Comparison of ENCODE assay signal across 8 cellular contexts in the genomic region with DNA sequence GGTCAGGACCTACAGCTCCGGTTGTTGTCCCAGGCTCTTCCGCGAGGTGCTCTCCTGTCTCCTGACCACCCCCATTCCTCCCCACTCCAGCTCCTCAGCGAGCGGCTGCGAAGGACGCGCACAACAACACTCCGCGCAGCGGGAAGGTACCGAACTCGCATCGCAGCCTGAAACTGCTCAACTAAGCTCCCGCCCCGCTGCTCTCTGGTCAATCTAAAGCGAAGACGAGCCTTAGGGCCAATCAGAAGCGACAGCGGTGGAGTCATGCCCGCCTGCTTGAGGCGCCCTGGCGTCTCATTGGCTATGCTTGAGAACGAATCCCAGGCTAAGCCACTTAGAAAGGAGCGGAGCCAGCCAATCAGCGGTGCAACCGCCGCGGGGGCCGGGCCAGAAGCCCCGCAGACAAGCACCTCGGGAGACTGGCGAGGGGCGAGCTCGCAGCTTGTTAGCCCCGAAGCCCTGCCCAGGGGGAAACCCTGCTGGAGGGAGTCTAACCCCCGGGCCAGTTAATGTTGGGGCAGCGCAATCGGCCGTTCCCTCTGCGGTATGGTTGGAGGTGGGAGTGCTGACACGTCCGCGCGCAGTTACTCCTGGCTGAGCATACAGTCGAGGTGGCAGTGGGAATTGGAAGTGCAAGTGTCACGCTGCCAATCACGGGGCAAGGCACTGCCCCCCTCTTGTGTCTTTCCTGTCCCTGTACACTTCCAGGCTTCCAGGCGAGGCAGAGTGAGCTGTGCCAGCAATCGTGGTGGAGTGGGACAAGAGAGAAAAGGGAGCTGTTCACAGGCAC. TPM values are rescaled to one million over a fixed set of nuclear protein-coding genes. Genes with fewer than 3 reads are reported as not detected.
DNase-seq lines count a peak whose midpoint lies in the region; TF ChIP-seq lines count a peak whose summit lies in the region.

No MANE protein-coding gene starts in this region.

- H4K20me1 ChIP-seq in DOHH2 (ENCODE audit: control insufficient read depth, insufficient read depth, low read depth, low read length) (no peaks in the 10 kb centered on the region), GM23248 (ENCODE audit: insufficient read depth) (no peaks in the 10 kb centered on the region)

- H3K9me3 ChIP-seq in DOHH2 (ENCODE audit: control insufficient read depth, insufficient read depth, low read length), result no peaks in the 10 kb centered on the region
- H3K9me3 ChIP-seq in GM23248 (ENCODE audit: low read depth), result no peaks in the 10 kb centered on the region

- no peaks in the 10 kb centered on the region for H3K27me3 Mint-ChIP-seq in activated T-helper 2 cell treated with anti-CD3 and anti-CD28 coated beads, Interferon-gamma antibody, Interleukin-2, Interleukin-4, amounts not matched to agents 10 μg/mL and 5 μg/mL and 100 μg/mL, durations not matched to agents 14 hours and 24 hours and 36 hours (ENCODE audit: low read depth)
- H3K27me3 Mint-ChIP-seq in nephron progenitor cell (ENCODE audit: low read depth, poor library complexity), result peaks cover 38% of the 10 kb centered on the region
- H3K27me3 Mint-ChIP-seq in stimulated activated naive CD8-positive, alpha-beta T cell treated with anti-CD3 and anti-CD28 coated beads, Interleukin-15, Interleukin-2, amounts not matched to agents 100 ng/mL and 50 ng/mL, for 24 hours, result no peaks in the 10 kb centered on the region

- H3K27ac ChIP-seq in DOHH2 (ENCODE audit: low read depth, low read length) (no peak overlapping the region), GM23248 (no peak overlapping the region)

- H3K4me2 ChIP-seq in DOHH2 (ENCODE audit: low read length) (peak overlapping the region; percentile 96), GM23248 (ENCODE audit: unreplicated experiment) (peak overlapping the region; percentile 86)

- H3K9me2 ChIP-seq in DOHH2 (replicated peaks; ENCODE audit: control insufficient read depth, low read length) (no peaks in the 10 kb centered on the region), GM23248 (ENCODE audit: insufficient read depth) (no peaks in the 10 kb centered on the region)

- intact Hi-C loops in activated T-helper 2 cell treated with anti-CD3 and anti-CD28 coated beads, Interferon-gamma antibody, Interleukin-2, Interleukin-4, amounts not matched to agents 10 μg/mL and 5 μg/mL and 100 μg/mL, durations not matched to agents 14 hours and 24 hours and 36 hours (cut with micrococcal nuclease), result loop anchor here (1.0 to 2.0 kb wide), 3 partner anchors 9 to 42 kb away; no protein-coding TSS in a partner anchor

- H3K36me3 Mint-ChIP-seq in activated T-helper 2 cell treated with anti-CD3 and anti-CD28 coated beads, Interferon-gamma antibody, Interleukin-2, Interleukin-4, amounts not matched to agents 10 μg/mL and 5 μg/mL and 100 μg/mL, durations not matched to agents 14 hours and 24 hours and 36 hours (ENCODE audit: low read depth), result no peaks in the 10 kb centered on the region
- no peaks in the 10 kb centered on the region for H3K36me3 Mint-ChIP-seq in nephron progenitor cell (ENCODE audit: low read depth)
- no peaks in the 10 kb centered on the region for H3K36me3 Mint-ChIP-seq in stimulated activated naive CD8-positive, alpha-beta T cell treated with anti-CD3 and anti-CD28 coated beads, Interleukin-15, Interleukin-2, amounts not matched to agents 100 ng/mL and 50 ng/mL, for 24 hours (ENCODE audit: low read depth)

- H3K27ac Mint-ChIP-seq in activated T-helper 2 cell treated with anti-CD3 and anti-CD28 coated beads, Interferon-gamma antibody, Interleukin-2, Interleukin-4, amounts not matched to agents 10 μg/mL and 5 μg/mL and 100 μg/mL, durations not matched to agents 14 hours and 24 hours and 36 hours, result peak overlapping the region; percentile 91
- H3K27ac Mint-ChIP-seq in nephron progenitor cell, result peak overlapping the region; percentile 88
- peak overlapping the region; percentile 94 for H3K27ac Mint-ChIP-seq in stimulated activated naive CD8-positive, alpha-beta T cell treated with anti-CD3 and anti-CD28 coated beads, Interleukin-15, Interleukin-2, amounts not matched to agents 100 ng/mL and 50 ng/mL, for 24 hours

- no peak for TF ChIP-seq CTCF in DOHH2 (IDR thresholded peaks at IDR 0.05; ENCODE audit: low read depth, low read length, poor library complexity, severe bottlenecking)
- TF ChIP-seq CTCF in nephron progenitor cell (IDR thresholded peaks at IDR 0.05), result no peak

- H3K79me2 ChIP-seq in DOHH2 (ENCODE audit: control insufficient read depth, low read length) (no peaks in the 10 kb centered on the region), GM23248 (ENCODE audit: insufficient read depth) (no peaks in the 10 kb centered on the region)

- DNase-seq in GM23248 (peak; percentile 99), Kasumi-1 (lab: John Stamatoyannopoulos, UW) (peak; percentile 99), RPMI8226 (peak; percentile 94), fibroblast of the conjunctiva (ENCODE audit: low read depth) (peak; percentile 93), nephron progenitor cell (peak; percentile 90)
- DNase-seq in activated T-helper 2 cell treated with anti-CD3 and anti-CD28 coated beads, Interferon-gamma antibody, Interleukin-2, Interleukin-4, amounts not matched to agents 10 μg/mL and 5 μg/mL and 100 μg/mL, durations not matched to agents 14 hours and 24 hours and 36 hours (ENCODE audit: low spot score), result peak; percentile 93

- H3K4me3 ChIP-seq in DOHH2 (ENCODE audit: low read length) (peak overlapping the region; percentile 83), GM23248 (peak overlapping the region; percentile 81)

- no peaks in the 10 kb centered on the region for H3K9me3 Mint-ChIP-seq in activated T-helper 2 cell treated with anti-CD3 and anti-CD28 coated beads, Interferon-gamma antibody, Interleukin-2, Interleukin-4, amounts not matched to agents 10 μg/mL and 5 μg/mL and 100 μg/mL, durations not matched to agents 14 hours and 24 hours and 36 hours
- H3K9me3 Mint-ChIP-seq in nephron progenitor cell, result no peaks in the 10 kb centered on the region
- H3K9me3 Mint-ChIP-seq in stimulated activated naive CD8-positive, alpha-beta T cell treated with anti-CD3 and anti-CD28 coated beads, Interleukin-15, Interleukin-2, amounts not matched to agents 100 ng/mL and 50 ng/mL, for 24 hours, result no peaks in the 10 kb centered on the region

- in situ Hi-C loops in GM23248 (cut with MboI), result no loop called here

- H3K4me1 ChIP-seq in DOHH2 (ENCODE audit: control insufficient read depth, low read length) (peaks cover 5% of the 10 kb centered on the region), GM23248 (ENCODE audit: insufficient read depth) (no peaks in the 10 kb centered on the region)

- H3K9ac ChIP-seq in GM23248, result peak overlapping the region; percentile 43; the same call in 1 of the 2 replicates

- H3F3A ChIP-seq in DOHH2 (ENCODE audit: control insufficient read depth, insufficient read depth) (no peaks in the 10 kb centered on the region), GM23248 (ENCODE audit: insufficient read depth) (no peaks in the 10 kb centered on the region)

- no peaks in the 10 kb centered on the region for H3K27me3 ChIP-seq in DOHH2 (ENCODE audit: control insufficient read depth, low read length)
- H3K27me3 ChIP-seq in GM23248 (replicated peaks; ENCODE audit: insufficient read depth), result no peaks in the 10 kb centered on the region

- H3K4me3 Mint-ChIP-seq in activated T-helper 2 cell treated with anti-CD3 and anti-CD28 coated beads, Interferon-gamma antibody, Interleukin-2, Interleukin-4, amounts not matched to agents 10 μg/mL and 5 μg/mL and 100 μg/mL, durations not matched to agents 14 hours and 24 hours and 36 hours (ENCODE audit: low read depth), result peak overlapping the region; percentile 91
- H3K4me3 Mint-ChIP-seq in nephron progenitor cell, result peak overlapping the region; percentile 94
- H3K4me3 Mint-ChIP-seq in stimulated activated naive CD8-positive, alpha-beta T cell treated with anti-CD3 and anti-CD28 coated beads, Interleukin-15, Interleukin-2, amounts not matched to agents 100 ng/mL and 50 ng/mL, for 24 hours, result peak overlapping the region; percentile 96

- 1 to 2% methylated on average over 50 of the region's 50 CpGs for WGBS in GM23248 (ENCODE audit: low coverage in 1 of 2, low lambda C conversion rate in 2 of 2, missing lambda C conversion rate in 2 of 2), 2 experiments

- H2AFZ ChIP-seq in GM23248, result peak overlapping the region; percentile 91

- H3K36me3 ChIP-seq in DOHH2 (ENCODE audit: control insufficient read depth, low read length) (no peaks in the 10 kb centered on the region), GM23248 (ENCODE audit: low read depth) (no peaks in the 10 kb centered on the region)

- H3K4me1 Mint-ChIP-seq in activated T-helper 2 cell treated with anti-CD3 and anti-CD28 coated beads, Interferon-gamma antibody, Interleukin-2, Interleukin-4, amounts not matched to agents 10 μg/mL and 5 μg/mL and 100 μg/mL, durations not matched to agents 14 hours and 24 hours and 36 hours (ENCODE audit: low read depth), result peaks cover 11% of the 10 kb centered on the region
- peaks cover 5% of the 10 kb centered on the region for H3K4me1 Mint-ChIP-seq in nephron progenitor cell
- peaks cover 17% of the 10 kb centered on the region for H3K4me1 Mint-ChIP-seq in stimulated activated naive CD8-positive, alpha-beta T cell treated with anti-CD3 and anti-CD28 coated beads, Interleukin-15, Interleukin-2, amounts not matched to agents 100 ng/mL and 50 ng/mL, for 24 hours (ENCODE audit: low read depth)

RNA-seq across cellular contexts. Expression of a gene that starts 1.9 kb away (rescaled TPM):
- not detected in 2 replicates for total RNA-seq in GM23248 (2014; rRNA removed; shearing (Covaris generic))
- not detected in 2 replicates for polyA plus RNA-seq in GM23248 (2016; fragmentation: Nextera tagmentation; extraction: Ambion mirVana)
- 231 and 234 TPM in 2 replicates for total RNA-seq in activated T-helper 2 cell treated with anti-CD3 and anti-CD28 coated beads, Interferon-gamma antibody, Interleukin-2, Interleukin-4, amounts not matched to agents 10 μg/mL and 5 μg/mL and 100 μg/mL, durations not matched to agents 14 hours and 24 hours and 36 hours

RNA-seq across cellular contexts. Expression of a gene that starts 15.4 kb away (rescaled TPM):
- total RNA-seq in GM23248 (2014; rRNA removed; shearing (Covaris generic)), result 6.8 and 7.5 TPM in 2 replicates
- polyA plus RNA-seq in GM23248 (2016; fragmentation: Nextera tagmentation; extraction: Ambion mirVana), result 4.0 and 4.1 TPM in 2 replicates
- 58.4 and 63.3 TPM in 2 replicates for total RNA-seq in activated T-helper 2 cell treated with anti-CD3 and anti-CD28 coated beads, Interferon-gamma antibody, Interleukin-2, Interleukin-4, amounts not matched to agents 10 μg/mL and 5 μg/mL and 100 μg/mL, durations not matched to agents 14 hours and 24 hours and 36 hours

RNA-seq across cellular contexts. Expression of a gene that starts 36.1 kb away (rescaled TPM):
- total RNA-seq in GM23248 (2014; rRNA removed; shearing (Covaris generic)), result not detected in 2 replicates
- not detected in 2 replicates for polyA plus RNA-seq in GM23248 (2016; fragmentation: Nextera tagmentation; extraction: Ambion mirVana)
- 0.59 and 1.2 TPM in 2 replicates for total RNA-seq in activated T-helper 2 cell treated with anti-CD3 and anti-CD28 coated beads, Interferon-gamma antibody, Interleukin-2, Interleukin-4, amounts not matched to agents 10 μg/mL and 5 μg/mL and 100 μg/mL, durations not matched to agents 14 hours and 24 hours and 36 hours

RNA-seq across cellular contexts. Expression of a gene that starts 39.8 kb away (rescaled TPM):
- 1.4 TPM in 1 of 2 replicates, not detected in the other for total RNA-seq in GM23248 (2014; rRNA removed; shearing (Covaris generic))
- 3.2 and 3.3 TPM in 2 replicates for polyA plus RNA-seq in GM23248 (2016; fragmentation: Nextera tagmentation; extraction: Ambion mirVana)
- total RNA-seq in activated T-helper 2 cell treated with anti-CD3 and anti-CD28 coated beads, Interferon-gamma antibody, Interleukin-2, Interleukin-4, amounts not matched to agents 10 μg/mL and 5 μg/mL and 100 μg/mL, durations not matched to agents 14 hours and 24 hours and 36 hours, result 136 and 138 TPM in 2 replicates

RNA-seq across cellular contexts. Expression of a gene that starts 42.8 kb away (rescaled TPM):
- 10.7 and 18.8 TPM in 2 replicates for total RNA-seq in GM23248 (2014; rRNA removed; shearing (Covaris generic))
- polyA plus RNA-seq in GM23248 (2016; fragmentation: Nextera tagmentation; extraction: Ambion mirVana), result 23.1 and 25.3 TPM in 2 replicates
- total RNA-seq in activated T-helper 2 cell treated with anti-CD3 and anti-CD28 coated beads, Interferon-gamma antibody, Interleukin-2, Interleukin-4, amounts not matched to agents 10 μg/mL and 5 μg/mL and 100 μg/mL, durations not matched to agents 14 hours and 24 hours and 36 hours, result 27.4 and 30.8 TPM in 2 replicates

Comparison
In these comparisons a context has a peak if more than half of its experiments do, and no peak if none do; other contexts are left out.
1. RNA of a gene that starts 1.9 kb away (total RNA-seq): 231 to 234 TPM in activated T-helper 2 cell treated with anti-CD3 and anti-CD28 coated beads, Interferon-gamma antibody, Interleukin-2, Interleukin-4, amounts not matched to agents 10 μg/mL and 5 μg/mL and 100 μg/mL, durations not matched to agents 14 hours and 24 hours and 36 hours; not detected in GM23248; every median in the first group is over 100 times any median in the second.
2. Peak in every context shown above with its lines, with median percentiles within 50 percentile points of each other: DNase-seq, H3K27ac Mint-ChIP-seq and H3K4me3 Mint-ChIP-seq.